Comparison of ENCODE assay signal across 14 cellular contexts in the genomic region with DNA sequence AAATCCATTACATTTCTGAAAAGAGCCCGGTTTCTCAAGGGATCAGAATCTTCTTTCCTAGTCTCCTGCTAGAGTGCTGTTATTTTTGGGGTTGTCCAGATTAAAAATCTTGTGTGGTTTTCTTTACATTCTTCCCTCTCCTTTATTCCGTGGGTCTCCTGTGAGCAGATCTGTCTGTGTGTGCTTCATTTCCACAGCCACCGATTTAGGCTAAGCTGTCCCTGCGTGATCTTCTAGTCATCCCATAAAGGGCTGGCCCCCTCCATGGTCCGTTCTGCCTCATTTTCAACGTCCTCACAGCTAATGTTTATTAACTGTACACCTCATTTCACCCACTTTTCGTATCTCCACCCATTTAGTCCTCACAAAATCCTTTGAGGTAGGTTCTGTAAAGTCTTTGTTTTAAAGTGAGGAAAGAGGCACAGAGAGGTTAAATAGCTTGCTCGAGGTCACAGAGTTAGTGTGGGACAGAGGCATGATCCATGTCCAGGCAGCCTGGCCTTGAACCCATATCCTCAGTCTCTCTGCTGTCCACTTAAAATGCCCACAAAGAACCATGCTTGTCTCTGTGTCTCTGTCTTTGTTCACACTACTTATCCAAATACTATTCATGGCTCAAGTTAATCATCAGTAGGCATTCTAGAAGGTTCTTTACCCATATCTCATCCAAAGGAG. TPM values are rescaled to one million over a fixed set of nuclear protein-coding genes. Genes with fewer than 3 reads are reported as not detected.
DNase-seq lines count a peak whose midpoint lies in the region; ATAC-seq and TF ChIP-seq lines count a peak whose summit lies in the region.
"Had no signal": no experiment of that assay in that cellular context is flagged by ENCODE, and none has a peak within 500 bp of the region (broad histone marks: within the 10 kb centered on the region; RNA-seq: fewer than 3 reads in every experiment).

No MANE protein-coding gene starts in this region.

- no peaks in the 10 kb centered on the region for H3K27me3 Mint-ChIP-seq in T-helper 1 cell treated with Interleukin-12 subunit alpha and Interleukin-12 subunit beta and Interleukin-4 antibody, amounts not matched to agents 30 μg/mL and 1 μg/mL, for 36 hours (ENCODE audit: low read depth)
- no peaks in the 10 kb centered on the region for H3K27me3 Mint-ChIP-seq in activated naive CD4-positive, alpha-beta T cell treated with anti-CD3 and anti-CD28 coated beads for 36 hours (ENCODE audit: low read depth)
- H3K27me3 Mint-ChIP-seq in activated naive CD8-positive, alpha-beta T cell, result no peaks in the 10 kb centered on the region
- H3K27me3 Mint-ChIP-seq in neural crest cell (ENCODE audit: low read depth), result no peaks in the 10 kb centered on the region

- peaks cover 4% of the 10 kb centered on the region for H3K9me3 Mint-ChIP-seq in T-helper 1 cell treated with Interleukin-12 subunit alpha and Interleukin-12 subunit beta and Interleukin-4 antibody, amounts not matched to agents 30 μg/mL and 1 μg/mL, for 36 hours
- H3K9me3 Mint-ChIP-seq in activated naive CD4-positive, alpha-beta T cell treated with anti-CD3 and anti-CD28 coated beads, Interleukin-2, amount 50 U/mL, for 72 hours, result peaks cover 4 to 13% of the 10 kb centered on the region in 2 donors
- peaks cover 5% of the 10 kb centered on the region for H3K9me3 Mint-ChIP-seq in activated naive CD4-positive, alpha-beta T cell treated with anti-CD3 and anti-CD28 coated beads for 36 hours
- no peaks in the 10 kb centered on the region for H3K9me3 Mint-ChIP-seq in activated naive CD8-positive, alpha-beta T cell (ENCODE audit: low read depth)
- peaks cover 6% of the 10 kb centered on the region for H3K9me3 Mint-ChIP-seq in neural crest cell

- peaks cover 41% of the 10 kb centered on the region for H3K4me1 Mint-ChIP-seq in T-helper 1 cell treated with Interleukin-12 subunit alpha and Interleukin-12 subunit beta and Interleukin-4 antibody, amounts not matched to agents 30 μg/mL and 1 μg/mL, for 36 hours (ENCODE audit: low read depth)
- H3K4me1 Mint-ChIP-seq in activated naive CD4-positive, alpha-beta T cell treated with anti-CD3 and anti-CD28 coated beads for 36 hours (ENCODE audit: low read depth), result peaks cover 40% of the 10 kb centered on the region
- peaks cover 33% of the 10 kb centered on the region for H3K4me1 Mint-ChIP-seq in activated naive CD8-positive, alpha-beta T cell (ENCODE audit: low read depth)
- peaks cover 40% of the 10 kb centered on the region for H3K4me1 Mint-ChIP-seq in neural crest cell

- CTCF ChIA-PET in activated naive CD4-positive, alpha-beta T cell treated with anti-CD3 and anti-CD28 coated beads for 36 hours (lab: Charles Lee), result no interaction called here

- peak overlapping the region; percentile 11 for H3K27ac Mint-ChIP-seq in T-helper 1 cell treated with Interleukin-12 subunit alpha and Interleukin-12 subunit beta and Interleukin-4 antibody, amounts not matched to agents 30 μg/mL and 1 μg/mL, for 36 hours
- peak overlapping the region; percentile 4 to 83 for H3K27ac Mint-ChIP-seq in activated naive CD4-positive, alpha-beta T cell treated with anti-CD3 and anti-CD28 coated beads, Interleukin-2, amount 50 U/mL, for 72 hours
- no peak overlapping the region for H3K27ac Mint-ChIP-seq in activated naive CD4-positive, alpha-beta T cell treated with anti-CD3 and anti-CD28 coated beads for 36 hours
- H3K27ac Mint-ChIP-seq in activated naive CD8-positive, alpha-beta T cell, result peak overlapping the region; percentile 87
- peak overlapping the region; percentile 57 for H3K27ac Mint-ChIP-seq in neural crest cell (ENCODE audit: unreplicated experiment)

- no peak overlapping the region for H3K4me3 Mint-ChIP-seq in T-helper 1 cell treated with Interleukin-12 subunit alpha and Interleukin-12 subunit beta and Interleukin-4 antibody, amounts not matched to agents 30 μg/mL and 1 μg/mL, for 36 hours
- no peak overlapping the region for H3K4me3 Mint-ChIP-seq in activated naive CD4-positive, alpha-beta T cell treated with anti-CD3 and anti-CD28 coated beads for 36 hours
- H3K4me3 Mint-ChIP-seq in activated naive CD8-positive, alpha-beta T cell, result peak overlapping the region; percentile 27
- H3K4me3 Mint-ChIP-seq in neural crest cell, result no peak overlapping the region
- H3K4me3 Mint-ChIP-seq: CD8-positive, alpha-beta memory T cell had no signal

- intact Hi-C loops in activated naive CD4-positive, alpha-beta T cell treated with anti-CD3 and anti-CD28 coated beads for 36 hours (cut with micrococcal nuclease), result no loop called here

- peaks cover 47% of the 10 kb centered on the region for H3K36me3 Mint-ChIP-seq in T-helper 1 cell treated with Interleukin-12 subunit alpha and Interleukin-12 subunit beta and Interleukin-4 antibody, amounts not matched to agents 30 μg/mL and 1 μg/mL, for 36 hours (ENCODE audit: low read depth)
- peaks cover 27 to 62% of the 10 kb centered on the region in 2 donors for H3K36me3 Mint-ChIP-seq in activated naive CD4-positive, alpha-beta T cell treated with anti-CD3 and anti-CD28 coated beads, Interleukin-2, amount 50 U/mL, for 72 hours
- H3K36me3 Mint-ChIP-seq in activated naive CD4-positive, alpha-beta T cell treated with anti-CD3 and anti-CD28 coated beads for 36 hours (ENCODE audit: low read depth), result peaks cover 37% of the 10 kb centered on the region
- H3K36me3 Mint-ChIP-seq in activated naive CD8-positive, alpha-beta T cell, result peaks cover 31% of the 10 kb centered on the region
- peaks cover 44% of the 10 kb centered on the region for H3K36me3 Mint-ChIP-seq in neural crest cell (ENCODE audit: low read depth)

- no peak for TF ChIP-seq CTCF in neural crest cell (conservative IDR thresholded peaks at IDR 0.05)
- TF ChIP-seq CTCF in omental fat pad (IDR thresholded peaks at IDR 0.05), result no peak

- ATAC-seq in activated naive CD4-positive, alpha-beta T cell treated with anti-CD3 and anti-CD28 coated beads, Interleukin-2, amount 50 U/mL, for 72 hours, result no peak
- ATAC-seq in HG02610 (IDR thresholded peaks at IDR 0.05; ENCODE audit: unreplicated experiment) (no peak), omental fat pad (ENCODE audit: low FRiP score) (no peak)

- DNase-seq in T-helper 1 cell (no peak), neural crest cell (ENCODE audit: low read depth, low spot score) (no peak), omental fat pad (ENCODE audit: low spot score) (no peak)
- no peak for DNase-seq in activated naive CD4-positive, alpha-beta T cell treated with anti-CD3 and anti-CD28 coated beads, Interleukin-2, amount 50 U/mL, for 72 hours (ENCODE audit: low spot score in 2 of 2)
- DNase-seq in activated naive CD4-positive, alpha-beta T cell treated with anti-CD3 and anti-CD28 coated beads for 36 hours, result no peak
- DNase-seq: CD8-positive, alpha-beta memory T cell; EL; MM.1S; NCI-H187 treated with DMSO at 0.1 percent for 48 hours; NCI-H446; PC-9 had no signal

RNA-seq across cellular contexts. Expression of a gene that starts 38.2 kb away (rescaled TPM):
- total RNA-seq in activated naive CD4-positive, alpha-beta T cell treated with anti-CD3 and anti-CD28 coated beads, Interleukin-2, amount 50 U/mL, for 72 hours, result 10 to 100 TPM; 11.1 to 14.0 TPM
- total RNA-seq in activated naive CD4-positive, alpha-beta T cell treated with anti-CD3 and anti-CD28 coated beads for 36 hours, result 1 to 10 TPM; 6.1 to 6.2 TPM
- total RNA-seq in neural crest cell (113 and 116 TPM in 2 replicates), omental fat pad (10 to 100 TPM; 45.7 to 63.5 (median 52.1) TPM)
